12 cellular contexts compared by ENCODE assay signal in the genomic region with DNA sequence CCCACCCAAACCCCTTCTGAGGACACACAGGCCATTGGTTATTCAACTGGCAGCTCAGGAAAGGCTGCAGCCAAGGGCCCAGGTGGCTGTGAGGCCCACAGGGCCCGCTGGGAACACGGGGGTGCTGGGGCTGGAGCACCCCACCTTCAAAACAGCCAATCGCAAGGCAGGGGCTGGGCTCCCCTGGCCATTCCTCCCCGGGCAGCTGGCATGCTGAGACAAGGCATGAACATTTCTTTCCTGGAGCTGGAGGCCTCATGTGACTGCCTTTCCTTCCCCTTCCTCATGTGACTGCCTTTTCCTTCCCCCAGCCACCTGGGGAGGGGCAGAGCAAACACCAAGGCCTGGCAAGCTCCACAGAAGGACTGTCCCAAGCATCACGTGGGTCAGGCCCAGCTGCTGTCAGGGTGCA.
DNase-seq lines count a peak whose midpoint lies in the region; ATAC-seq and TF ChIP-seq lines count a peak whose summit lies in the region.
"Had no signal": no experiment of that assay in that cellular context is flagged by ENCODE, and none has a peak within 500 bp of the region (broad histone marks: within the 10 kb centered on the region; RNA-seq: fewer than 3 reads in every experiment).

No MANE protein-coding gene starts in this region.

- ATAC-seq in GM19467 (IDR thresholded peaks at IDR 0.05; ENCODE audit: unreplicated experiment), result no peak
- ATAC-seq: Panc1 had no signal

- no peaks in the 10 kb centered on the region for H3K36me3 ChIP-seq in OCI-LY7 (ENCODE audit: insufficient read depth, low read length)

- no peak overlapping the region for H3K4me3 ChIP-seq in OCI-LY7 (ENCODE audit: low read depth, low read length, poor library complexity, severe bottlenecking)

- no peaks in the 10 kb centered on the region for H3K4me1 ChIP-seq in OCI-LY7 (ENCODE audit: insufficient read depth, low read length, poor library complexity, severe bottlenecking)

- CTCF ChIA-PET in OCI-LY7 (lab: Charles Lee; ENCODE audit: unreplicated experiment), result no interaction called here

- peak overlapping the region in 2 of 3 experiments; percentile 71 to 74 for H3K27ac Mint-ChIP-seq in nephron

- intact Hi-C loops in OCI-LY7 (cut with micrococcal nuclease; ENCODE audit: unreplicated experiment), result no loop called here

- no peaks in the 10 kb centered on the region for H3K9me3 ChIP-seq in OCI-LY7 (ENCODE audit: low read length)

- H2AFZ ChIP-seq in OCI-LY7 (ENCODE audit: low read length), result no peak overlapping the region

- H3K9me3 Mint-ChIP-seq in nephron, result no peaks in the 10 kb centered on the region

- TF ChIP-seq CTCF in nephron (IDR thresholded peaks at IDR 0.05; ENCODE audit: unreplicated experiment in 3 of 3), result no peak
- TF ChIP-seq CTCF in OCI-LY7 (conservative IDR thresholded peaks at IDR 0.05; ENCODE audit: low read length), result no peak

- H3K27ac ChIP-seq in epithelial cell of prostate (no peak overlapping the region), OCI-LY7 (ENCODE audit: low read depth, low read length, poor library complexity, severe bottlenecking) (no peak overlapping the region)

- H3K79me2 ChIP-seq in OCI-LY7 (ENCODE audit: insufficient read depth, low read depth, low read length), result no peaks in the 10 kb centered on the region

- BruUV-seq in OCI-LY7 (replicated peaks; lab: Mats Ljungman, UMichigan), result no TSS peak

- no peaks in the 10 kb centered on the region for H3K9me2 ChIP-seq in OCI-LY7 (ENCODE audit: insufficient read depth, low read length)

- H3K27me3 Mint-ChIP-seq in nephron (ENCODE audit: low read depth), result peaks cover 4% of the 10 kb centered on the region

- POLR2A ChIA-PET in OCI-LY7 (lab: Charles Lee), result no interaction called here

- H4K20me1 ChIP-seq in OCI-LY7 (ENCODE audit: insufficient read depth, low read length), result no peaks in the 10 kb centered on the region

- H3K4me3 Mint-ChIP-seq in nephron, result no peak overlapping the region

- no peaks in the 10 kb centered on the region for H3K36me3 Mint-ChIP-seq in nephron (ENCODE audit: low read depth)

- peaks cover 54% of the 10 kb centered on the region for H3K4me1 Mint-ChIP-seq in nephron

- no peak overlapping the region for H3K4me2 ChIP-seq in OCI-LY7 (ENCODE audit: low read length)

- peak; percentile 51 for DNase-seq in DMS79 treated with DMSO at 0.1 percent for 48 hours (lab: John Stamatoyannopoulos, UW)
- DNase-seq in NCI-H2196 (lab: John Stamatoyannopoulos, UW; ENCODE audit: unreplicated experiment), result peak; percentile 65
- peak; percentile 29 for DNase-seq in epithelial cell of prostate (ENCODE audit: low read depth, low spot score)
- DNase-seq in activated CD4-positive, alpha-beta T cell treated with anti-CD3 and anti-CD28 coated beads, Interleukin-2, amount 50 U/mL, for 4 hours, result no peak
- DNase-seq in SKM-1 treated with dmso at 0.1 percent for 144 hours (lab: John Stamatoyannopoulos, UW; ENCODE audit: unreplicated experiment), result no peak
- no peak for DNase-seq in OCI-LY7 (ENCODE audit: low spot score)
- DNase-seq: activated effector memory CD4-positive, alpha-beta T cell treated with Interleukin-2 at 50 U/mL for 16 hours; foreskin fibroblast; stimulated activated CD4-positive, alpha-beta T cell treated with anti-CD3 and anti-CD28 coated beads, Interleukin-12 subunit alpha, Interleukin-12 subunit beta, amount 100 ng/mL, for 4 hours had no signal

Comparison
In these comparisons a context has a peak if more than half of its experiments do, and no peak if none do; other contexts are left out.
1. DNase-seq: peak in DMS79 treated with DMSO at 0.1 percent for 48 hours (single experiment), NCI-H2196 (single experiment) and epithelial cell of prostate (single experiment); none in activated CD4-positive, alpha-beta T cell treated with anti-CD3 and anti-CD28 coated beads, Interleukin-2, amount 50 U/mL, for 4 hours (0 of 2), SKM-1 treated with dmso at 0.1 percent for 144 hours (single experiment) and OCI-LY7 (single experiment).